ENCODE assay signal across 8 cellular contexts in the genomic region with DNA sequence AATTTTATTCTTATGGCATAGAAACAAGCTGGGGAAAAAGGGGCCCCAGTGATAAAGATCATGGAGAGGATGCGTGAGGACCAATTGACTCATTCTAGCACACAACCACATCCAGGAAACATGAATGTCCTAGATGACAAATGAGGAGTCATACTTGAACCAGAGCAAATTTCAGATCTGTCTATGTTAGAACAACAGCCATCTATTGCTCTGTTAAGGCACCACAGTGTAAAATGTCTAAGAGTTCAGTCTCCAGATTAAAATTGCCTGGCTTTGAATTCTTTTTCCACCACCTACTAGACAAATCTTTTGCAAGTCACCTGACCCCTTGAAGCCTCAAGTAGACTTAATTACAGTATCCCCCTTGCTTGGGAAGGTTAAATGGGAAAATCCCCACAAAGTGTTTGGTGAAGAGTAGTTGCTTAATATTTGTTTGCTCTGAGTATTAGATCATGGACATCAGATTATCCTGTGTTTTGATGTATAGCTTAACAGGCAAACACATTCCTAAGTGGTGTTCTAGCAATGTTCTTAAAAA.
DNase-seq lines count a peak whose midpoint lies in the region; ATAC-seq and TF ChIP-seq lines count a peak whose summit lies in the region.

No MANE protein-coding gene starts in this region.

- no peaks in the 10 kb centered on the region for H3K27me3 ChIP-seq in naive thymus-derived CD4-positive, alpha-beta T cell (ENCODE audit: control insufficient read depth in 2 of 2, insufficient read depth in 2 of 2, low read length in 2 of 2)

- intact Hi-C loops in naive thymus-derived CD4-positive, alpha-beta T cell (cut with micrococcal nuclease) = loop anchor here in 1 of 2 donors (1.0 to 5.0 kb wide), 5 partner anchors 8 to 259 kb away; partner anchors contain the start of gene TGFBR2

- peak overlapping the region; percentile 25 for H3K4me3 Mint-ChIP-seq in activated CD8-positive, alpha-beta memory T cell treated with anti-CD3 and anti-CD28 coated beads, Interleukin-2, amount 10 ng/mL, durations not matched to agents 7 days and 5 days
- peak overlapping the region; percentile 45 for H3K4me3 Mint-ChIP-seq in activated T-cell treated with anti-CD3 and anti-CD28 coated beads, Interleukin-2, amount 50 U/mL, for 4 hours
- H3K4me3 Mint-ChIP-seq in naive thymus-derived CD4-positive, alpha-beta T cell = peak overlapping the region in 6 of 10 donors; percentile 5 to 70 (median 32)
- H3K4me3 Mint-ChIP-seq in glutamatergic neuron (ENCODE audit: unreplicated experiment) = no peak overlapping the region
- H3K4me3 Mint-ChIP-seq in type B pancreatic cell = no peak overlapping the region

- H3K27ac ChIP-seq in naive thymus-derived CD4-positive, alpha-beta T cell (ENCODE audit: low read depth, low read length) = no peak overlapping the region

- ATAC-seq in activated CD8-positive, alpha-beta memory T cell treated with anti-CD3 and anti-CD28 coated beads, Interleukin-2, amount 10 ng/mL, durations not matched to agents 7 days and 5 days = peak; percentile 98
- ATAC-seq in HG03342 (IDR thresholded peaks at IDR 0.05; ENCODE audit: unreplicated experiment) = peak; percentile 87
- ATAC-seq in activated T-cell treated with anti-CD3 and anti-CD28 coated beads, Interleukin-2, amount 50 U/mL, for 4 hours = peak; percentile 99
- peak; percentile 54 for ATAC-seq in naive thymus-derived CD4-positive, alpha-beta T cell

- POLR2A ChIA-PET in naive thymus-derived CD4-positive, alpha-beta T cell (lab: Charles Lee) = interaction anchor here (0.5 kb wide), 1 partner anchor 263 kb away, joined by 3 read pairs; no protein-coding TSS in a partner anchor

- H3K9me3 Mint-ChIP-seq in activated CD8-positive, alpha-beta memory T cell treated with anti-CD3 and anti-CD28 coated beads, Interleukin-2, amount 10 ng/mL, durations not matched to agents 7 days and 5 days (ENCODE audit: low read depth) = no peaks in the 10 kb centered on the region
- no peaks in the 10 kb centered on the region for H3K9me3 Mint-ChIP-seq in activated T-cell treated with anti-CD3 and anti-CD28 coated beads, Interleukin-2, amount 50 U/mL, for 4 hours
- peaks cover 0 to 4% (median 0%) of the 10 kb centered on the region in 11 donors for H3K9me3 Mint-ChIP-seq in naive thymus-derived CD4-positive, alpha-beta T cell
- peaks cover 2% of the 10 kb centered on the region for H3K9me3 Mint-ChIP-seq in glutamatergic neuron (ENCODE audit: unreplicated experiment)
- H3K9me3 Mint-ChIP-seq in type B pancreatic cell = no peaks in the 10 kb centered on the region

- peak; percentile 78 for DNase-seq in activated CD8-positive, alpha-beta memory T cell treated with anti-CD3 and anti-CD28 coated beads, Interleukin-2, amount 10 ng/mL, durations not matched to agents 7 days and 5 days
- no peak for DNase-seq in activated CD8-positive, alpha-beta memory T cell treated with anti-CD3 and anti-CD28 coated beads, Interleukin-2, amount 50 U/mL, for 48 hours
- peak; percentile 14 for DNase-seq in activated T-cell treated with anti-CD3 and anti-CD28 coated beads, Interleukin-2, amount 50 U/mL, for 4 hours
- DNase-seq in naive thymus-derived CD4-positive, alpha-beta T cell = peak in 6 of 9 donors; percentile 11 to 48 (median 32)
- DNase-seq in glutamatergic neuron = no peak
- no peak for DNase-seq in type B pancreatic cell (ENCODE audit: extremely low spot score, unreplicated experiment)
- no peak for DNase-seq in DMS79 (lab: John Stamatoyannopoulos, UW)

- CTCF ChIA-PET in activated CD8-positive, alpha-beta memory T cell treated with anti-CD3 and anti-CD28 coated beads, Interleukin-2, amount 10 ng/mL, durations not matched to agents 7 days and 5 days (lab: Charles Lee) = interaction anchor here (0.7 to 1.4 kb wide), 4 partner anchors 283 to 315 kb away, joined by 3 to 4 read pairs (median 4); no protein-coding TSS in a partner anchor
- CTCF ChIA-PET in naive thymus-derived CD4-positive, alpha-beta T cell (lab: Charles Lee) = interaction anchor here (0.8 kb wide), 1 partner anchor 28 kb away, joined by 3 read pairs; no protein-coding TSS in a partner anchor

- peaks cover 15 to 47% of the 10 kb centered on the region in 2 donors for H3K4me1 ChIP-seq in naive thymus-derived CD4-positive, alpha-beta T cell (ENCODE audit: control insufficient read depth in 2 of 2, insufficient read depth in 2 of 2, low read length in 2 of 2)

- H3K36me3 Mint-ChIP-seq in activated CD8-positive, alpha-beta memory T cell treated with anti-CD3 and anti-CD28 coated beads, Interleukin-2, amount 10 ng/mL, durations not matched to agents 7 days and 5 days = peaks cover 50% of the 10 kb centered on the region
- H3K36me3 Mint-ChIP-seq in activated T-cell treated with anti-CD3 and anti-CD28 coated beads, Interleukin-2, amount 50 U/mL, for 4 hours (ENCODE audit: insufficient read depth) = no peaks in the 10 kb centered on the region
- peaks cover 0 to 5% (median 0%) of the 10 kb centered on the region in 5 donors for H3K36me3 Mint-ChIP-seq in naive thymus-derived CD4-positive, alpha-beta T cell
- H3K36me3 Mint-ChIP-seq in glutamatergic neuron (ENCODE audit: unreplicated experiment) = no peaks in the 10 kb centered on the region
- no peaks in the 10 kb centered on the region for H3K36me3 Mint-ChIP-seq in type B pancreatic cell

- no peak overlapping the region for H3K4me3 ChIP-seq in naive thymus-derived CD4-positive, alpha-beta T cell (ENCODE audit: low read length)

- H3K36me3 ChIP-seq in naive thymus-derived CD4-positive, alpha-beta T cell (ENCODE audit: control insufficient read depth in 2 of 3, insufficient read depth in 3 of 3, low read length in 3 of 3) = no peaks in the 10 kb centered on the region

- H3K27ac Mint-ChIP-seq in activated CD8-positive, alpha-beta memory T cell treated with anti-CD3 and anti-CD28 coated beads, Interleukin-2, amount 10 ng/mL, durations not matched to agents 7 days and 5 days = peak overlapping the region; percentile 90
- H3K27ac Mint-ChIP-seq in naive thymus-derived CD4-positive, alpha-beta T cell = peak overlapping the region in 5 of 9 donors; percentile 33 to 80 (median 76)
- no peak overlapping the region for H3K27ac Mint-ChIP-seq in glutamatergic neuron (ENCODE audit: unreplicated experiment)
- H3K27ac Mint-ChIP-seq in type B pancreatic cell = no peak overlapping the region

- H3K4me1 Mint-ChIP-seq in activated CD8-positive, alpha-beta memory T cell treated with anti-CD3 and anti-CD28 coated beads, Interleukin-2, amount 10 ng/mL, durations not matched to agents 7 days and 5 days = peaks cover 74% of the 10 kb centered on the region
- peaks cover 73% of the 10 kb centered on the region for H3K4me1 Mint-ChIP-seq in activated T-cell treated with anti-CD3 and anti-CD28 coated beads, Interleukin-2, amount 50 U/mL, for 4 hours (ENCODE audit: low read depth)
- peaks cover 40 to 82% (median 71%) of the 10 kb centered on the region in 7 donors for H3K4me1 Mint-ChIP-seq in naive thymus-derived CD4-positive, alpha-beta T cell
- H3K4me1 Mint-ChIP-seq in glutamatergic neuron (ENCODE audit: low read depth, unreplicated experiment) = no peaks in the 10 kb centered on the region
- peaks cover 8% of the 10 kb centered on the region for H3K4me1 Mint-ChIP-seq in type B pancreatic cell (ENCODE audit: unreplicated experiment)

- H3K27me3 Mint-ChIP-seq in activated CD8-positive, alpha-beta memory T cell treated with anti-CD3 and anti-CD28 coated beads, Interleukin-2, amount 10 ng/mL, durations not matched to agents 7 days and 5 days = peaks cover 23% of the 10 kb centered on the region
- peaks cover 2% of the 10 kb centered on the region for H3K27me3 Mint-ChIP-seq in activated T-cell treated with anti-CD3 and anti-CD28 coated beads, Interleukin-2, amount 50 U/mL, for 4 hours (ENCODE audit: low read depth)
- peaks cover 0 to 17% (median 0%) of the 10 kb centered on the region in 5 donors for H3K27me3 Mint-ChIP-seq in naive thymus-derived CD4-positive, alpha-beta T cell
- H3K27me3 Mint-ChIP-seq in glutamatergic neuron (ENCODE audit: unreplicated experiment) = no peaks in the 10 kb centered on the region
- no peaks in the 10 kb centered on the region for H3K27me3 Mint-ChIP-seq in type B pancreatic cell

- no peak for TF ChIP-seq CTCF in glutamatergic neuron (IDR thresholded peaks at IDR 0.05; ENCODE audit: partially characterized antibody, unreplicated experiment)
- no peak for TF ChIP-seq CTCF in type B pancreatic cell (conservative IDR thresholded peaks at IDR 0.05)

- H3K9me3 ChIP-seq in naive thymus-derived CD4-positive, alpha-beta T cell (ENCODE audit: control insufficient read depth in 2 of 3, low read length in 3 of 3) = no peaks in the 10 kb centered on the region

Comparison
In these comparisons a context has a peak if more than half of its experiments do, and no peak if none do; other contexts are left out.
1. DNase-seq: peak in activated CD8-positive, alpha-beta memory T cell treated with anti-CD3 and anti-CD28 coated beads, Interleukin-2, amount 10 ng/mL, durations not matched to agents 7 days and 5 days (single experiment), activated T-cell treated with anti-CD3 and anti-CD28 coated beads, Interleukin-2, amount 50 U/mL, for 4 hours (single experiment) and naive thymus-derived CD4-positive, alpha-beta T cell (6 of 9); none in activated CD8-positive, alpha-beta memory T cell treated with anti-CD3 and anti-CD28 coated beads, Interleukin-2, amount 50 U/mL, for 48 hours (single experiment), glutamatergic neuron (single experiment), type B pancreatic cell (single experiment) and DMS79 (single experiment).
2. H3K27ac Mint-ChIP-seq: peak in activated CD8-positive, alpha-beta memory T cell treated with anti-CD3 and anti-CD28 coated beads, Interleukin-2, amount 10 ng/mL, durations not matched to agents 7 days and 5 days (single experiment) and naive thymus-derived CD4-positive, alpha-beta T cell (5 of 9); none in glutamatergic neuron (single experiment) and type B pancreatic cell (single experiment).
3. H3K4me3 Mint-ChIP-seq: peak in activated CD8-positive, alpha-beta memory T cell treated with anti-CD3 and anti-CD28 coated beads, Interleukin-2, amount 10 ng/mL, durations not matched to agents 7 days and 5 days (single experiment), activated T-cell treated with anti-CD3 and anti-CD28 coated beads, Interleukin-2, amount 50 U/mL, for 4 hours (single experiment) and naive thymus-derived CD4-positive, alpha-beta T cell (6 of 10); none in glutamatergic neuron (single experiment) and type B pancreatic cell (single experiment).
4. Peak in every context shown above with its lines, with median percentiles within 50 percentile points of each other: ATAC-seq.